ENCODE assay signal across 28 cellular contexts in genomic region chr12:94380507-94380906, GRCh38.
DNase-seq lines count a peak whose midpoint lies in the region; ATAC-seq and TF ChIP-seq lines count a peak whose summit lies in the region.
"Had no signal": no experiment of that assay in that cellular context is flagged by ENCODE, and none has a peak within 500 bp of the region (broad histone marks: within the 10 kb centered on the region; RNA-seq: fewer than 3 reads in every experiment).

No MANE protein-coding gene starts in this region.

- H3K9me3 ChIP-seq in PC-3 (ENCODE audit: low read length) (no peaks in the 10 kb centered on the region), mucosa of descending colon (peaks cover 15% of the 10 kb centered on the region)
- H3K9me3 ChIP-seq: pancreas had no signal

- no peaks in the 10 kb centered on the region for H3K27me3 Mint-ChIP-seq in activated T-cell treated with anti-CD3 and anti-CD28 coated beads, Interleukin-2, amount 50 U/mL, for 24 hours
- H3K27me3 Mint-ChIP-seq: activated naive CD8-positive, alpha-beta T cell treated with anti-CD3 and anti-CD28 coated beads for 36 hours; B cell had no signal

- no peaks in the 10 kb centered on the region for H3F3A ChIP-seq in PC-3 (ENCODE audit: low read length, unreplicated experiment)

- H3K4me3 Mint-ChIP-seq in activated T-cell treated with anti-CD3 and anti-CD28 coated beads, Interleukin-2, amount 50 U/mL, for 24 hours: no peak overlapping the region
- H3K4me3 Mint-ChIP-seq: activated naive CD8-positive, alpha-beta T cell treated with anti-CD3 and anti-CD28 coated beads for 36 hours; B cell; CD8-positive, alpha-beta T cell; neural crest cell had no signal

- no peaks in the 10 kb centered on the region for H3K27me3 ChIP-seq in PC-3 (ENCODE audit: low read length)
- H3K27me3 ChIP-seq: esophagus muscularis mucosa, foreskin keratinocyte, heart right ventricle, pancreas, right atrium auricular region had no signal

- no peak overlapping the region for H3K4me3 ChIP-seq in PC-3 (ENCODE audit: low read length)
- H3K4me3 ChIP-seq in mucosa of descending colon: no peak overlapping the region
- H3K4me3 ChIP-seq: esophagus muscularis mucosa, heart right ventricle, pancreas, right atrium auricular region had no signal

- POLR2A ChIA-PET in PC-3 (lab: Charles Lee; ENCODE audit: unreplicated experiment): no interaction called here

- H2AFZ ChIP-seq in PC-3 (ENCODE audit: low read length): no peak overlapping the region

- no peaks in the 10 kb centered on the region for H3K4me1 ChIP-seq in PC-3 (ENCODE audit: insufficient read depth, low read length)
- H3K4me1 ChIP-seq in mucosa of descending colon (ENCODE audit: low read depth): no peaks in the 10 kb centered on the region
- H3K4me1 ChIP-seq: esophagus muscularis mucosa, foreskin keratinocyte, pancreas, right atrium auricular region had no signal

- peak overlapping the region; percentile 34 for H3K27ac Mint-ChIP-seq in activated T-cell treated with anti-CD3 and anti-CD28 coated beads, Interleukin-2, amount 50 U/mL, for 24 hours
- H3K27ac Mint-ChIP-seq: activated naive CD8-positive, alpha-beta T cell treated with anti-CD3 and anti-CD28 coated beads for 36 hours; B cell; CD8-positive, alpha-beta T cell had no signal

- no peaks in the 10 kb centered on the region for H3K79me2 ChIP-seq in PC-3 (ENCODE audit: low read length)

- H3K9ac ChIP-seq in PC-3 (ENCODE audit: low read length): no peak overlapping the region

- CTCF ChIA-PET in PC-3 (lab: Charles Lee): interaction anchor here (0.7 kb wide), 1 partner anchor 96 kb away, joined by 3 read pairs; no protein-coding TSS in a partner anchor

- no peak for ATAC-seq in PC-3
- peak; percentile 38 for ATAC-seq in mucosa of descending colon
- no peak for ATAC-seq in GM21526 (IDR thresholded peaks at IDR 0.05; ENCODE audit: low FRiP score, unreplicated experiment)
- ATAC-seq in HG03439 (IDR thresholded peaks at IDR 0.05; ENCODE audit: unreplicated experiment): no peak
- ATAC-seq: CD8-positive, alpha-beta T cell; foreskin keratinocyte; HCT116; heart right ventricle; pancreas had no signal

- H3K4me2 ChIP-seq in PC-3 (ENCODE audit: low read length): no peak overlapping the region

- H3K36me3 ChIP-seq in PC-3 (ENCODE audit: low read depth, low read length) (peaks cover 15% of the 10 kb centered on the region), mucosa of descending colon (ENCODE audit: low read depth) (no peaks in the 10 kb centered on the region)
- H3K36me3 ChIP-seq: pancreas, right atrium auricular region had no signal

- BruUV-seq in PC-3 (replicated peaks; lab: Mats Ljungman, UMichigan): no TSS peak

- H4K20me1 ChIP-seq in PC-3 (ENCODE audit: low read length): no peaks in the 10 kb centered on the region

- DNase-seq in activated T-cell treated with anti-CD3 and anti-CD28 coated beads, Interleukin-2, amount 50 U/mL, for 24 hours: no peak
- DNase-seq in activated T-cell treated with anti-CD3 and anti-CD28 coated beads, Interleukin-2, amount 50 U/mL, for 48 hours: no peak
- DNase-seq in HT-29 (ENCODE audit: low spot score) (peak; percentile 4), PC-3 (peak; percentile 5), mucosa of descending colon (no peak), posterior cingulate gyrus (no peak)
- DNase-seq: activated CD4-positive, alpha-beta T cell treated with anti-CD3 and anti-CD28 coated beads for 1 hour; activated naive CD8-positive, alpha-beta T cell treated with anti-CD3 and anti-CD28 coated beads for 36 hours; caudate nucleus; CD8-positive, alpha-beta T cell; cortex of kidney; foreskin keratinocyte; heart right ventricle; mammary epithelial cell; NCI-H1436 treated with DMSO at 0.1 percent for 48 hours; NCI-H2171 treated with DMSO at 0.1 percent for 48 hours; NCI-H524 treated with DMSO at 0.1 percent for 48 hours; pancreas; stimulated activated CD4-positive, alpha-beta T cell treated with anti-CD3 and anti-CD28 coated beads, Interleukin-12 subunit alpha, Interleukin-12 subunit beta, amount 100 ng/mL, for 4 hours; stimulated activated CD4-positive, alpha-beta T cell treated with anti-CD3 and anti-CD28 coated beads, Interleukin-4, amount 100 ng/mL, for 1 hour had no signal

- H3K4me1 Mint-ChIP-seq in activated T-cell treated with anti-CD3 and anti-CD28 coated beads, Interleukin-2, amount 50 U/mL, for 24 hours (ENCODE audit: low read depth): peaks cover 55% of the 10 kb centered on the region

- peaks cover 78% of the 10 kb centered on the region for H3K36me3 Mint-ChIP-seq in activated T-cell treated with anti-CD3 and anti-CD28 coated beads, Interleukin-2, amount 50 U/mL, for 24 hours (ENCODE audit: low read depth)

- intact Hi-C loops in PC-3 (cut with micrococcal nuclease) (no loop called here), mucosa of descending colon (cut with DNase I, micrococcal nuclease) (no loop called here), posterior cingulate gyrus (cut with DNase I) (no loop called here)

- TF ChIP-seq CTCF in PC-3 (conservative IDR thresholded peaks at IDR 0.05; ENCODE audit: low read depth, low read length) (no peak), mucosa of descending colon (IDR thresholded peaks at IDR 0.05) (no peak)

- H3K9me3 Mint-ChIP-seq in activated T-cell treated with anti-CD3 and anti-CD28 coated beads, Interleukin-2, amount 50 U/mL, for 24 hours: peaks cover 16% of the 10 kb centered on the region

- H3K9me2 ChIP-seq in PC-3 (replicated peaks; ENCODE audit: low read length): no peaks in the 10 kb centered on the region

- H3K27ac ChIP-seq in PC-3 (ENCODE audit: low read length): no peak overlapping the region
- H3K27ac ChIP-seq: esophagus muscularis mucosa, foreskin keratinocyte, heart right ventricle, pancreas, right atrium auricular region, RWPE1 had no signal

Comparison
In these comparisons a context has a peak if more than half of its experiments do, and no peak if none do; other contexts are left out.
1. DNase-seq: peak in HT-29 (single experiment) and PC-3 (single experiment); none in activated T-cell treated with anti-CD3 and anti-CD28 coated beads, Interleukin-2, amount 50 U/mL, for 24 hours (single experiment), activated T-cell treated with anti-CD3 and anti-CD28 coated beads, Interleukin-2, amount 50 U/mL, for 48 hours (0 of 2), mucosa of descending colon (0 of 3) and posterior cingulate gyrus (0 of 10).